In the genomic region with DNA sequence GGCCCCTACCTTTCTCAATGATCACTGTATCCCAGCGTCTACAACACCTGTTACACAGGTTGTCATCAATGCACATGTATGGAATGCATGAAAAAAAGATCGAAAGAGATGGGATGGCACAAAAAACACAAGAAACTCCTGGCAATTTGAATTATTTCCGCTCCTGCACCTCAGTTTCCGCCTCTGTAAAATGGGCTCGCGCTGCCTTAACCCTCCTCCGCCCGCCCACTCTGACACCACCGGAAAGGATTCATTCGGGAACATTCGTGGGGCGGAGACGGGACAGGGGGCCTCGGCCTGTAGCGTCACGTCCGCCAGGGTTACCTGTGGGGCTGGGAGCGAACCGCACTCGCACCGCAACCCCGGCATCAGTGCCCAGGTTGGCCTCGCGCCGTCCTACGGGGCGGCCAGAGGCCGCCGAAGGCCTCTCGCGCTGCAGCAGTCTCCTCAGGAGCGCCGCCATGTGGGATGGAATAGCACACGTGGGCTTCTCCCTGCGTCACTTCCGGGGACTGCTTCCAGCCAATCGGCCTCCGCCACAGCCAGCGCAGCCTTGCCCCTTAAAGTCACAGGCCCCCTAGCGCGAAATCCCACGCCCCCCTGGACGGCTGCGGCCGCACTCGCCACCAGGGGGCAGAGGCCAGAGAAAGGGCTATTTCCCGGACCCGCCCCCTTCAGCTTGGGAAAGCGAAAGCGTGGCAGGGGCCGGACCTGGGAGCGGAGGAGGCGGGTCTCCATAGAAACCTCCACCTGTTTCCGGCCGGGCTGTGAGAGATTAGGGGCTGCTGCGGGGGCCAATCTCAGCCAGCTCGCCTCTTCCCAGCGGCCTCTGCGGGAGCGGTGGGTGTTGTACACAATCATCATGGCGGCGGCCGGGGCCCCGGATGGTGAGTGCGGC, we compare ENCODE assay signal across 8 cellular contexts. TPM values are rescaled to one million over a fixed set of nuclear protein-coding genes. Genes with fewer than 3 reads are reported as not detected.
A peak's percentile ranks its signal among the peaks of the same experiment; 100 is the strongest.
DNase-seq lines count a peak whose midpoint lies in the region; ATAC-seq and TF ChIP-seq lines count a peak whose summit lies in the region.

Gene EARS2 (minus strand): TSS at position 470 of the 898 bp plus-strand sequence. CDS start 7 bp downstream, at position 463.
Gene UBFD1 (plus strand): TSS at position 847 of the 898 bp plus-strand sequence. CDS start 16 bp downstream, at position 863.

- TF ChIP-seq CTCF in CD14-positive monocyte (IDR thresholded peaks at IDR 0.05) (peak; percentile 96), left lung (IDR thresholded peaks at IDR 0.05) (peak; percentile 93 to 98)

- peaks cover 21% of the 10 kb centered on the region for H3K4me1 Mint-ChIP-seq in CD14-positive monocyte
- peaks cover 43% of the 10 kb centered on the region for H3K4me1 Mint-ChIP-seq in activated CD4-positive, alpha-beta T cell treated with anti-CD3 and anti-CD28 coated beads, Interleukin-2, amount 10 ng/mL, durations not matched to agents 7 days and 5 days
- peaks cover 33% of the 10 kb centered on the region for H3K4me1 Mint-ChIP-seq in dendritic cell treated with granulocyte-macrophage colony-stimulating factor and Interleukin-4, amounts not matched to agents 40 ng/mL and 50 ng/mL, for 4 days (ENCODE audit: low read depth)

- peak within 1 kb of the TSS; percentile 89 to 96 for H3K4me3 ChIP-seq in left lung

- H3K27ac ChIP-seq in left lung: peak within 1 kb of the TSS; percentile 71 to 89

- H3K9me3 Mint-ChIP-seq in CD14-positive monocyte: peaks cover 0 to 3% (median 0%) of the 10 kb centered on the region in 7 donors
- no peaks in the 10 kb centered on the region for H3K9me3 Mint-ChIP-seq in activated CD4-positive, alpha-beta T cell treated with anti-CD3 and anti-CD28 coated beads, Interleukin-2, amount 10 ng/mL, durations not matched to agents 7 days and 5 days
- H3K9me3 Mint-ChIP-seq in dendritic cell treated with granulocyte-macrophage colony-stimulating factor and Interleukin-4, amounts not matched to agents 40 ng/mL and 50 ng/mL, for 4 days: no peaks in the 10 kb centered on the region

- peak; percentile 89 for ATAC-seq in GM19351 (IDR thresholded peaks at IDR 0.05; ENCODE audit: unreplicated experiment)
- ATAC-seq in HG03521 (IDR thresholded peaks at IDR 0.05; ENCODE audit: unreplicated experiment): peak; percentile 84
- peak; percentile 97 for ATAC-seq in left lung

- H3K4me1 ChIP-seq in left lung: peaks cover 14 to 39% of the 10 kb centered on the region in 2 donors

- intact Hi-C loops in CD14-positive monocyte (cut with micrococcal nuclease): loop anchor here (1.0 to 5.0 kb wide), 3 partner anchors 39 to 105 kb away; partner anchors contain the start of genes COG7 (in 1 of the 2) and NDUFAB1 (in 1 of the 2)
- intact Hi-C loops in dendritic cell treated with granulocyte-macrophage colony-stimulating factor and Interleukin-4, amounts not matched to agents 40 ng/mL and 50 ng/mL, for 4 days (cut with micrococcal nuclease): loop anchor here (1.0 to 10.0 kb wide), 5 partner anchors 35 to 102 kb away; partner anchors contain the start of genes COG7, DCTN5, NDUFAB1 and PALB2
- intact Hi-C loops in left lung (cut with DNase I): no loop called here

- H3K27ac Mint-ChIP-seq in CD14-positive monocyte: peak within 1 kb of the TSS; percentile 87 to 95 (median 91)
- peak within 1 kb of the TSS; percentile 95 for H3K27ac Mint-ChIP-seq in activated CD4-positive, alpha-beta T cell treated with anti-CD3 and anti-CD28 coated beads, Interleukin-2, amount 10 ng/mL, durations not matched to agents 7 days and 5 days
- H3K27ac Mint-ChIP-seq in dendritic cell treated with granulocyte-macrophage colony-stimulating factor and Interleukin-4, amounts not matched to agents 40 ng/mL and 50 ng/mL, for 4 days: peak within 1 kb of the TSS; percentile 95

- CTCF ChIA-PET in activated CD4-positive, alpha-beta T cell treated with anti-CD3 and anti-CD28 coated beads, Interleukin-2, amount 10 ng/mL, durations not matched to agents 7 days and 5 days (lab: Charles Lee): interaction anchor here (0.8 to 1.9 kb wide), 11 partner anchors 11 to 984 kb away, joined by 3 to 13 read pairs (median 4); no protein-coding TSS in a partner anchor

- H3K27me3 ChIP-seq in left lung: no peaks in the 10 kb centered on the region

- peaks cover 25 to 30% of the 10 kb centered on the region in 2 donors for H3K36me3 Mint-ChIP-seq in CD14-positive monocyte
- peaks cover 13% of the 10 kb centered on the region for H3K36me3 Mint-ChIP-seq in activated CD4-positive, alpha-beta T cell treated with anti-CD3 and anti-CD28 coated beads, Interleukin-2, amount 10 ng/mL, durations not matched to agents 7 days and 5 days (ENCODE audit: low read depth)
- H3K36me3 Mint-ChIP-seq in dendritic cell treated with granulocyte-macrophage colony-stimulating factor and Interleukin-4, amounts not matched to agents 40 ng/mL and 50 ng/mL, for 4 days (ENCODE audit: low read depth): peaks cover 49% of the 10 kb centered on the region

- no peaks in the 10 kb centered on the region for H3K9me3 ChIP-seq in left lung

- H3K36me3 ChIP-seq in left lung: peaks cover 0 to 34% of the 10 kb centered on the region in 2 donors

- DNase-seq in CD14-positive monocyte (ENCODE audit: low spot score) (peak; percentile 97), NCI-H69 (lab: John Stamatoyannopoulos, UW) (peak; percentile 99), left lung (peak; percentile 98)
- DNase-seq in activated CD4-positive, alpha-beta T cell treated with anti-CD3 and anti-CD28 coated beads, Interleukin-2, amount 10 ng/mL, durations not matched to agents 7 days and 5 days: peak; percentile 95
- DNase-seq in stimulated activated CD4-positive, alpha-beta T cell treated with anti-CD3 and anti-CD28 coated beads, Interleukin-2, amount 100 ng/mL, for 48 hours: peak; percentile 97 to 98

- POLR2A ChIA-PET in activated CD4-positive, alpha-beta T cell treated with anti-CD3 and anti-CD28 coated beads, Interleukin-2, amount 10 ng/mL, durations not matched to agents 7 days and 5 days (lab: Charles Lee): no interaction called here

- H3K27me3 Mint-ChIP-seq in CD14-positive monocyte (ENCODE audit: low read depth in 3 of 3): peaks cover 0 to 2% (median 0%) of the 10 kb centered on the region in 3 donors
- no peaks in the 10 kb centered on the region for H3K27me3 Mint-ChIP-seq in activated CD4-positive, alpha-beta T cell treated with anti-CD3 and anti-CD28 coated beads, Interleukin-2, amount 10 ng/mL, durations not matched to agents 7 days and 5 days
- no peaks in the 10 kb centered on the region for H3K27me3 Mint-ChIP-seq in dendritic cell treated with granulocyte-macrophage colony-stimulating factor and Interleukin-4, amounts not matched to agents 40 ng/mL and 50 ng/mL, for 4 days

- peak within 1 kb of the TSS; percentile 87 to 88 for H3K4me3 Mint-ChIP-seq in CD14-positive monocyte
- peak within 1 kb of the TSS; percentile 95 for H3K4me3 Mint-ChIP-seq in activated CD4-positive, alpha-beta T cell treated with anti-CD3 and anti-CD28 coated beads, Interleukin-2, amount 10 ng/mL, durations not matched to agents 7 days and 5 days
- peak within 1 kb of the TSS; percentile 92 for H3K4me3 Mint-ChIP-seq in dendritic cell treated with granulocyte-macrophage colony-stimulating factor and Interleukin-4, amounts not matched to agents 40 ng/mL and 50 ng/mL, for 4 days

RNA-seq across cellular contexts. Expression of gene EARS2, which starts in this region (rescaled TPM):
- polyA plus RNA-seq in CD14-positive monocyte: 1 to 10 TPM; 2.9 to 4.2 TPM
- 10 to 100 TPM; 18.1 to 18.5 TPM for total RNA-seq in activated CD4-positive, alpha-beta T cell treated with anti-CD3 and anti-CD28 coated beads, Interleukin-2, amount 10 ng/mL, durations not matched to agents 7 days and 5 days
- 10 to 100 TPM; 16.3 to 22.9 TPM for total RNA-seq in left lung

RNA-seq across cellular contexts. Expression of gene UBFD1, which starts in this region (rescaled TPM):
- polyA plus RNA-seq in CD14-positive monocyte: 1 to 10 TPM; 8.0 to 8.9 TPM
- 10 to 100 TPM; 39.1 to 39.5 TPM for total RNA-seq in activated CD4-positive, alpha-beta T cell treated with anti-CD3 and anti-CD28 coated beads, Interleukin-2, amount 10 ng/mL, durations not matched to agents 7 days and 5 days
- total RNA-seq in left lung: 10 to 100 TPM; 51.9 to 69.3 TPM

Comparison
In these comparisons a context has a peak if more than half of its experiments do, and no peak if none do; other contexts are left out.
1. Peak in every context shown above with its lines: DNase-seq, ATAC-seq, H3K4me3 ChIP-seq and H3K27ac ChIP-seq.
2. intact Hi-C loops: an anchor here in CD14-positive monocyte (1.0 to 5.0 kb wide) and dendritic cell treated with granulocyte-macrophage colony-stimulating factor and Interleukin-4, amounts not matched to agents 40 ng/mL and 50 ng/mL, for 4 days (1.0 to 10.0 kb wide); none called in left lung.